In genomic region chr19:10052602-10053360, GRCh38 we compare ENCODE assay signal across 16 cellular contexts. TPM values are rescaled to one million over a fixed set of nuclear protein-coding genes. Genes with fewer than 3 reads are reported as not detected.
DNase-seq lines count a peak whose midpoint lies in the region; ATAC-seq and TF ChIP-seq lines count a peak whose summit lies in the region.
"Had no signal": no experiment of that assay in that cellular context is flagged by ENCODE, and none has a peak within 500 bp of the region (broad histone marks: within the 10 kb centered on the region; RNA-seq: fewer than 3 reads in every experiment).

No MANE protein-coding gene starts in this region.

- H3K79me2 ChIP-seq in PC-9 (ENCODE audit: low read depth), result no peaks in the 10 kb centered on the region

- H3K36me3 ChIP-seq in PC-9 (ENCODE audit: low read depth) (no peaks in the 10 kb centered on the region), transverse colon (no peaks in the 10 kb centered on the region)
- H3K36me3 ChIP-seq: BE2C had no signal

- TF ChIP-seq CTCF in PC-9 (conservative IDR thresholded peaks at IDR 0.05) (no peak), transverse colon (IDR thresholded peaks at IDR 0.05) (no peak)

- H3K9me2 ChIP-seq in PC-9 (ENCODE audit: insufficient read depth), result no peaks in the 10 kb centered on the region

- no peak overlapping the region for H3K4me3 Mint-ChIP-seq in T-helper 17 cell
- H3K4me3 Mint-ChIP-seq: CD8-positive, alpha-beta T cell had no signal

- H3K27ac ChIP-seq in PC-9 (no peak overlapping the region), transverse colon (no peak overlapping the region)
- H3K27ac ChIP-seq: C4-2B, GM23248 had no signal

- no peaks in the 10 kb centered on the region for H3F3A ChIP-seq in PC-9 (ENCODE audit: insufficient read depth, low read depth)

- H3K27me3 Mint-ChIP-seq in T-helper 17 cell, result no peaks in the 10 kb centered on the region

- no peak overlapping the region for H2AFZ ChIP-seq in PC-9
- H2AFZ ChIP-seq: GM23248 had no signal

- peaks cover 5% of the 10 kb centered on the region for H3K4me1 Mint-ChIP-seq in T-helper 17 cell

- H3K4me3 ChIP-seq in PC-9, result no peak overlapping the region
- H3K4me3 ChIP-seq in transverse colon, result no peak overlapping the region
- H3K4me3 ChIP-seq: GM23248 had no signal

- no peak for TF ChIP-seq POLR2A in transverse colon (IDR thresholded peaks at IDR 0.05)

- no peaks in the 10 kb centered on the region for H4K20me1 ChIP-seq in PC-9 (ENCODE audit: insufficient read depth)

- H3K9me3 ChIP-seq in PC-9 (ENCODE audit: insufficient read depth, low read depth), result no peaks in the 10 kb centered on the region
- H3K9me3 ChIP-seq in T-helper 17 cell (ENCODE audit: control insufficient read depth, low read length, poor library complexity, severe bottlenecking), result no peaks in the 10 kb centered on the region
- H3K9me3 ChIP-seq in transverse colon, result no peaks in the 10 kb centered on the region
- H3K9me3 ChIP-seq: BE2C had no signal

- intact Hi-C loops in PC-9 (cut with micrococcal nuclease; ENCODE audit: unreplicated experiment), result no loop called here
- intact Hi-C loops in transverse colon (cut with DNase I; ENCODE audit: low total_unique reads), result no loop called here

- CTCF ChIA-PET in PC-9 (lab: Charles Lee), result no interaction called here

- POLR2A ChIA-PET in PC-9 (lab: Charles Lee; ENCODE audit: unreplicated experiment), result no interaction called here

- H3K4me2 ChIP-seq in PC-9, result 0 out of 2 replicates have a peak overlapping the region, but pooled peaks have one; percentile 24

- 65 to 85% methylated on average over 5 to 18 of the region's 21 CpGs for WGBS in transverse colon (ENCODE audit: low coverage in 1 of 2), 2 donors

- H3K36me3 Mint-ChIP-seq in T-helper 17 cell (ENCODE audit: low read depth), result peaks cover 3% of the 10 kb centered on the region
- H3K36me3 Mint-ChIP-seq: CD8-positive, alpha-beta T cell had no signal

- TF ChIP-seq EP300 in transverse colon (IDR thresholded peaks at IDR 0.05; ENCODE audit: low read depth), result no peak

- peak overlapping the region; percentile 47 for H3K27ac Mint-ChIP-seq in T-helper 17 cell
- H3K27ac Mint-ChIP-seq: CD8-positive, alpha-beta T cell had no signal

- no TSS peak for BruUV-seq in PC-9 (replicated peaks; lab: Mats Ljungman, UMichigan)

- peaks cover 78% of the 10 kb centered on the region for H3K27me3 ChIP-seq in PC-9 (ENCODE audit: insufficient read depth, low read depth)
- H3K27me3 ChIP-seq in transverse colon, result no peaks in the 10 kb centered on the region
- H3K27me3 ChIP-seq: BE2C had no signal

- in situ Hi-C loops in transverse colon (cut with MboI; ENCODE audit: low pct_ligation_motif_present in 1 of 4, low pct_unique_long_range_greater_than_20kb in 1 of 4, low sequenced_read_pairs in 3 of 4), result no loop called here

- no peak for ATAC-seq in T-helper 17 cell
- ATAC-seq in left lobe of liver, result peak; percentile 30
- ATAC-seq in HG03469 (IDR thresholded peaks at IDR 0.05; ENCODE audit: unreplicated experiment), result no peak
- no peak for ATAC-seq in GM18861 (IDR thresholded peaks at IDR 0.05; ENCODE audit: unreplicated experiment)
- ATAC-seq: CD8-positive, alpha-beta T cell; HCT116 had no signal

- H3K4me1 ChIP-seq in PC-9 (replicated peaks; ENCODE audit: insufficient read depth) (no peaks in the 10 kb centered on the region), transverse colon (no peaks in the 10 kb centered on the region)
- H3K4me1 ChIP-seq: BE2C had no signal

- DNase-seq in PC-9, result peak in 1 of 2 experiments; percentile 49
- DNase-seq in T-helper 17 cell, result no peak
- DNase-seq in left lobe of liver (ENCODE audit: low spot score), result no peak
- no peak for DNase-seq in T1000 (lab: John Stamatoyannopoulos, UW)
- DNase-seq in transverse colon, result no peak
- DNase-seq: BE2C; CD8-positive, alpha-beta T cell; COR-L47; DMS153; DMS79 treated with DMSO at 0.1 percent for 48 hours; GF-D8; GM23248 had no signal

RNA-seq across cellular contexts. Expression of gene SHFL, which starts 33.3 kb away (rescaled TPM):
- total RNA-seq in PC-9 (2021), result 25.6 and 30.6 TPM in 2 replicates
- total RNA-seq in T-helper 17 cell, result 10 to 100 TPM; 65.2 to 68.0 TPM
- total RNA-seq in left lobe of liver, result 72.7 TPM
- total RNA-seq in transverse colon, result 10 to 100 TPM; 24.5 to 56.1 (median 39.0) TPM

RNA-seq across cellular contexts. Expression of gene RDH8, which starts 39.5 kb away (rescaled TPM):
- total RNA-seq in PC-9 (2021) (not detected in 2 replicates), T-helper 17 cell (not detected), left lobe of liver (not detected), transverse colon (not detected)
- total RNA-seq: CD8-positive, alpha-beta T cell had no signal

RNA-seq across cellular contexts. Expression of gene COL5A3, which starts 42.5 kb away (rescaled TPM):
- total RNA-seq in PC-9 (2021), result not detected in 2 replicates
- 10 to 100 TPM; 50.0 to 52.1 TPM for total RNA-seq in T-helper 17 cell
- total RNA-seq in left lobe of liver, result 24.3 TPM
- total RNA-seq in transverse colon, result 10 to 100 TPM in 2 of 4 donors, 1 to 10 TPM in 2; 2.5 to 17.7 (median 7.9) TPM

RNA-seq across cellular contexts. Expression of gene ANGPTL6, which starts 49.7 kb away (rescaled TPM):
- total RNA-seq in PC-9 (2021) (not detected in 2 replicates), T-helper 17 cell (1 to 10 TPM in 1 of 2 donors, under 1 TPM in 1; 0.86 to 2.2 TPM), left lobe of liver (17.9 TPM), transverse colon (1 to 10 TPM in 1 of 4 donors, under 1 TPM in 2, not detected in 1; 0.32 to 4.5 (median 0.55) TPM)

RNA-seq across cellular contexts. Expression of gene PPAN, which starts 53.4 kb away (rescaled TPM):
- 38.4 and 41.0 TPM in 2 replicates for total RNA-seq in PC-9 (2021)
- 10 to 100 TPM; 79.8 to 87.8 TPM for total RNA-seq in T-helper 17 cell
- 13.0 TPM for total RNA-seq in left lobe of liver
- 10 to 100 TPM; 10.1 to 31.8 (median 21.5) TPM for total RNA-seq in transverse colon
